Comparison of ENCODE assay signal across 1 cellular context in the genomic region with DNA sequence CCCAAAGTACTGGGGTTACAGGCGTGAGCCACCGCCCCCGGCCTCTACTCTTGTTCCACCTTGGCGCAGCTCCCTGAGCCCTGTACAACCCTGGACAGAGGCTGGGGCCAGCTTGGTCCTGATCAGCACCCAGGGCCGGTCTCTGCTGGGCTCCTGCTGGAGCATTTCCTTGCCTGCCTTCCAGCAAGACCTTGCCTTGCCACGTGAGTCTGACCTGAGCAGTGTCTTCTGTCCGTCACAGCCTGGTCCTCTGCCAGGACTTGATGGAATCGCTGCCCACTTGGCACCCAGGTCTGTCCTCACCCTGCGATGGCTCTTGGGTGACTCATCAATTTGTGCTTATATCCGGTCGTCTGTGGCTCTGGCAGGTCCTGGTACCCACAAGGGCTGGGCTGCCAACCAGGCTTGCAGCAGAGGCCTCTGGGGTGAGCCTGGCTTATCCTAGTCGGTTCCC.
TF ChIP-seq lines count a peak whose summit lies in the region.

No MANE protein-coding gene starts in this region.

TF ChIP-seq in SK-N-SH, 30 proteins besides CTCF, POLR2A, EP300 and RAD21 (continued from another document):
- TF ChIP-seq REST (IDR thresholded peaks at IDR 0.05; ENCODE audit: low read depth, low read length) (no peak), SMC3 (IDR thresholded peaks at IDR 0.05; ENCODE audit: low read depth, low read length) (no peak), FOSL2 (IDR thresholded peaks at IDR 0.05; ENCODE audit: borderline replicate concordance, low read depth) (0 out of 2 replicates have a peak, but pooled peaks have one; percentile 23), FOXM1 (IDR thresholded peaks at IDR 0.05; ENCODE audit: low read depth) (no peak), NFIC (IDR thresholded peaks at IDR 0.05; ENCODE audit: borderline replicate concordance) (peak; percentile 86), EZH2phosphoT487 (IDR thresholded peaks at IDR 0.05; ENCODE audit: borderline replicate concordance, low read depth) (no peak), TCF12 (IDR thresholded peaks at IDR 0.05) (peak; percentile 76), YY1 (IDR thresholded peaks at IDR 0.05; ENCODE audit: low read depth) (no peak), RCOR1 (IDR thresholded peaks at IDR 0.05; ENCODE audit: low read length) (peak; percentile 30; the same call in 1 of the 2 replicates), GATA2 (CRISPR knock-in tag; IDR thresholded peaks at IDR 0.05) (peak; percentile 22; the same call in 1 of the 2 replicates)
- TF ChIP-seq, protein P1, sequence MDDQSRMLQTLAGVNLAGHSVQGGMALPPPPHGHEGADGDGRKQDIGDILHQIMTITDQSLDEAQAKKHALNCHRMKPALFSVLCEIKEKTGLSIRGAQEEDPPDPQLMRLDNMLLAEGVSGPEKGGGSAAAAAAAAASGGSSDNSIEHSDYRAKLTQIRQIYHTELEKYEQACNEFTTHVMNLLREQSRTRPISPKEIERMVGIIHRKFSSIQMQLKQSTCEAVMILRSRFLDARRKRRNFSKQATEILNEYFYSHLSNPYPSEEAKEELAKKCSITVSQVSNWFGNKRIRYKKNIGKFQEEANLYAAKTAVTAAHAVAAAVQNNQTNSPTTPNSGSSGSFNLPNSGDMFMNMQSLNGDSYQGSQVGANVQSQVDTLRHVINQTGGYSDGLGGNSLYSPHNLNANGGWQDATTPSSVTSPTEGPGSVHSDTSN (IDR thresholded peaks at IDR 0.05) = peak; percentile 60
